18 cellular contexts compared by ENCODE assay signal in genomic region chr5:17944046-17944445, GRCh38.
"Had no signal": no experiment of that assay in that cellular context is flagged by ENCODE, and none has a peak within 500 bp of the region (broad histone marks: within the 10 kb centered on the region; RNA-seq: fewer than 3 reads in every experiment).

No MANE protein-coding gene starts in this region.

- H3K27me3 Mint-ChIP-seq: IgD-negative memory B cell had no signal

- H3K4me1 Mint-ChIP-seq: IgD-negative memory B cell had no signal

- DNase-seq: Kasumi-1, MM.1S, MV-4-11, NCI-H1048, NCI-H1105, NCI-H1417, NCI-H146, NCI-H1694 treated with DMSO at 0.1 percent for 48 hours, NCI-H1930, NCI-H2081, NCI-H2107, NCI-H2227 treated with DMSO at 0.1 percent for 48 hours, NCI-H774, Right ventricle myocardium superior, RPMI8226, SIG-M5 had no signal

- H3K4me3 Mint-ChIP-seq: IgD-negative memory B cell had no signal

- H3K27ac Mint-ChIP-seq: IgD-negative memory B cell had no signal

- ATAC-seq: K562 had no signal
